Comparison of ENCODE assay signal across 34 cellular contexts in genomic region chr17:43155666-43156065, GRCh38.
"Had no signal": no experiment of that assay in that cellular context is flagged by ENCODE, and none has a peak within 500 bp of the region (broad histone marks: within the 10 kb centered on the region; RNA-seq: fewer than 3 reads in every experiment).

No MANE protein-coding gene starts in this region.

- DNase-seq: Karpas-422, Kasumi-1, MG63, MM.1S, MV-4-11, NCI-H1048, NCI-H1092, NCI-H1092 treated with DMSO at 0.1 percent for 48 hours, NCI-H1105, NCI-H1105 treated with DMSO at 0.1 percent for 48 hours, NCI-H1417, NCI-H1417 treated with DMSO at 0.1 percent for 48 hours, NCI-H1436, NCI-H1436 treated with DMSO at 0.1 percent for 48 hours, NCI-H146, NCI-H1694, NCI-H1694 treated with DMSO at 0.1 percent for 48 hours, NCI-H187, NCI-H187 treated with DMSO at 0.1 percent for 48 hours, NCI-H1930, NCI-H2029, NCI-H2029 treated with DMSO at 0.1 percent for 48 hours, NCI-H2081, NCI-H2081 treated with DMSO at 0.1 percent for 48 hours, NCI-H2107, NCI-H2171, NCI-H2171 treated with DMSO at 0.1 percent for 48 hours, NCI-H2227 treated with DMSO at 0.1 percent for 48 hours, NCI-H226, NCI-H345, NCI-H446, NCI-H446 treated with DMSO at 0.1 percent for 48 hours, NCI-H510A, NCI-H510A treated with DMSO at 0.1 percent for 48 hours had no signal

- H3K4me3 ChIP-seq: MG63 had no signal

- H3K27me3 ChIP-seq: MG63 had no signal
